Comparison of ENCODE assay signal across 9 cellular contexts in genomic region chr1:15966081-15966955, GRCh38. TPM values are rescaled to one million over a fixed set of nuclear protein-coding genes. Genes with fewer than 3 reads are reported as not detected.
A peak's percentile ranks its signal among the peaks of the same experiment; 100 is the strongest.
DNase-seq lines count a peak whose midpoint lies in the region; ATAC-seq, FAIRE-seq and TF ChIP-seq lines count a peak whose summit lies in the region.
"Had no signal": no experiment of that assay in that cellular context is flagged by ENCODE, and none has a peak within 500 bp of the region (broad histone marks: within the 10 kb centered on the region; RNA-seq: fewer than 3 reads in every experiment).

No MANE protein-coding gene starts in this region.

- in situ Hi-C loops in HepG2 (cut with HindIII; ENCODE audit: extremely low pct_ligation_motif_present, low pct_unique_long_range_greater_than_20kb), result no loop called here

- peaks cover 12% of the 10 kb centered on the region for H3K79me2 ChIP-seq in HepG2 (ENCODE audit: insufficient read depth, low read length)

- peaks cover 5 to 22% of the 10 kb centered on the region in 2 experiments; a peak in 3 of 5 replicates for H3K36me3 ChIP-seq in HepG2 (replicated peaks in 1 of 2; ENCODE audit: control insufficient read depth in 1 of 2, insufficient read depth in 2 of 2, low read length in 2 of 2)

- H3K27ac Mint-ChIP-seq in activated naive CD8-positive, alpha-beta T cell treated with anti-CD3 and anti-CD28 coated beads for 36 hours, result peak overlapping the region; percentile 100
- H3K27ac Mint-ChIP-seq in stimulated activated effector memory CD8-positive, alpha-beta T cell treated with anti-CD3 and anti-CD28 coated beads, Interleukin-12 subunit alpha, Interleukin-12 subunit beta, amount 100 ng/mL, for 72 hours, result peak overlapping the region; percentile 97

- DNase-seq in GM10266 (ENCODE audit: extremely low spot score) (peak; percentile 88), RWPE1 (ENCODE audit: low spot score) (no peak), HepG2 (ENCODE audit: low spot score) (peak; percentile 20), NCI-H345 treated with DMSO at 0.1 percent for 48 hours (lab: John Stamatoyannopoulos, UW; ENCODE audit: unreplicated experiment) (no peak), NCI-H526 treated with DMSO at 0.1 percent for 48 hours (lab: John Stamatoyannopoulos, UW) (no peak)
- DNase-seq in activated naive CD8-positive, alpha-beta T cell treated with anti-CD3 and anti-CD28 coated beads for 36 hours, result peak; percentile 86
- DNase-seq in stimulated activated effector memory CD8-positive, alpha-beta T cell treated with anti-CD3 and anti-CD28 coated beads, Interleukin-12 subunit alpha, Interleukin-12 subunit beta, amount 100 ng/mL, for 72 hours (ENCODE audit: low spot score in 2 of 2), result peak; percentile 68 to 92

- no peaks in the 10 kb centered on the region for H3K27me3 ChIP-seq in HepG2 (ENCODE audit: control insufficient read depth in 1 of 2, insufficient read depth in 2 of 2, low read length in 2 of 2)

- H3K4me1 Mint-ChIP-seq in activated naive CD8-positive, alpha-beta T cell treated with anti-CD3 and anti-CD28 coated beads for 36 hours, result peaks cover 82% of the 10 kb centered on the region
- peaks cover 71% of the 10 kb centered on the region for H3K4me1 Mint-ChIP-seq in stimulated activated effector memory CD8-positive, alpha-beta T cell treated with anti-CD3 and anti-CD28 coated beads, Interleukin-12 subunit alpha, Interleukin-12 subunit beta, amount 100 ng/mL, for 72 hours

- H2AFZ ChIP-seq in HepG2 (ENCODE audit: low read length), result no peak overlapping the region

- no peak for FAIRE-seq in HepG2 (lab: Jason Lieb, UNC)

- ATAC-seq in HG02588 (IDR thresholded peaks at IDR 0.05; ENCODE audit: unreplicated experiment) (peak; percentile 72), HepG2 (peak; percentile 51; the same call in 2 of the 3 replicates)
- peak; percentile 93 for ATAC-seq in stimulated activated effector memory CD8-positive, alpha-beta T cell treated with anti-CD3 and anti-CD28 coated beads, Interleukin-12 subunit alpha, Interleukin-12 subunit beta, amount 100 ng/mL, for 72 hours

- no peak overlapping the region for H3K4me2 ChIP-seq in HepG2 (ENCODE audit: low read depth, low read length)

- POLR2A ChIA-PET in RWPE1 (lab: Yijun Ruan, JAX; ENCODE audit: low non-redundant PET), result no interaction called here
- POLR2A ChIA-PET in HepG2 (lab: Yijun Ruan, JAX), result interaction anchor here (0.9 kb wide), 1 partner anchor 10 kb away, joined by 3 read pairs; the partner anchor contains the start of gene ZBTB17

- 78% methylated on average over 18 of the region's 18 CpGs for WGBS in HepG2 (ENCODE audit: low lambda C conversion rate)

- H3K4me3 ChIP-seq in HepG2 (replicated peaks in 1 of 3; ENCODE audit: insufficient read depth in 1 of 3, low read depth in 2 of 3, low read length in 3 of 3), result no peak overlapping the region

- H3K27ac ChIP-seq in RWPE1 (peak overlapping the region; percentile 51), HepG2 (ENCODE audit: extremely low read length, insufficient read depth, low read length) (peak overlapping the region; percentile 42)
- H3K27ac ChIP-seq: HL-60 had no signal

- intact Hi-C loops in HepG2 (cut with micrococcal nuclease; ENCODE audit: unreplicated experiment), result no loop called here

- no peak for TF ChIP-seq RAD21 in HepG2 (CRISPR knock-in tag; IDR thresholded peaks at IDR 0.05)

- H3K36me3 Mint-ChIP-seq in activated naive CD8-positive, alpha-beta T cell treated with anti-CD3 and anti-CD28 coated beads for 36 hours, result peaks cover 63% of the 10 kb centered on the region
- peaks cover 78% of the 10 kb centered on the region for H3K36me3 Mint-ChIP-seq in stimulated activated effector memory CD8-positive, alpha-beta T cell treated with anti-CD3 and anti-CD28 coated beads, Interleukin-12 subunit alpha, Interleukin-12 subunit beta, amount 100 ng/mL, for 72 hours

- peaks cover 13% of the 10 kb centered on the region for H3K9me3 Mint-ChIP-seq in activated naive CD8-positive, alpha-beta T cell treated with anti-CD3 and anti-CD28 coated beads for 36 hours
- no peaks in the 10 kb centered on the region for H3K9me3 Mint-ChIP-seq in stimulated activated effector memory CD8-positive, alpha-beta T cell treated with anti-CD3 and anti-CD28 coated beads, Interleukin-12 subunit alpha, Interleukin-12 subunit beta, amount 100 ng/mL, for 72 hours

- H3K27me3 Mint-ChIP-seq in activated naive CD8-positive, alpha-beta T cell treated with anti-CD3 and anti-CD28 coated beads for 36 hours, result no peaks in the 10 kb centered on the region

- CTCF ChIA-PET in RWPE1 (lab: Yijun Ruan, JAX), result interaction anchor here (0.6 kb wide), 1 partner anchor 111 kb away, joined by 3 read pairs; no protein-coding TSS in a partner anchor
- CTCF ChIA-PET in HepG2 (lab: Yijun Ruan, JAX; ENCODE audit: low intra/inter-chr PET ratio, low total read pairs), result no interaction called here

- peaks cover 12% of the 10 kb centered on the region; the same call in 1 of the 2 replicates for H3K4me1 ChIP-seq in HepG2 (ENCODE audit: insufficient read depth, low read length)

- TF ChIP-seq EP300 in HepG2 (IDR thresholded peaks at IDR 0.05; ENCODE audit: low read depth in 2 of 2, low read length in 2 of 2), result no peak
- no peak for TF ChIP-seq EP300 in HepG2 (CRISPR knock-in tag; IDR thresholded peaks at IDR 0.05; ENCODE audit: borderline replicate concordance)

- H3K9me3 ChIP-seq in HepG2 (ENCODE audit: low read length), result no peaks in the 10 kb centered on the region

- no TSS peak for BruUV-seq in HepG2 (replicated peaks; lab: Mats Ljungman, UMichigan)

- TF ChIP-seq CTCF in GM10266 (IDR thresholded peaks at IDR 0.05; ENCODE audit: control insufficient read depth, insufficient read depth, low read depth, missing control alignments) (no peak), RWPE1 (conservative IDR thresholded peaks at IDR 0.05; ENCODE audit: low read depth) (no peak), HepG2 (CRISPR knock-in tag; IDR thresholded peaks at IDR 0.05) (no peak)

- H3K9ac ChIP-seq in HepG2 (ENCODE audit: insufficient read depth, low read depth, low read length), result no peak overlapping the region

- no peak for TF ChIP-seq POLR2A in HepG2 (IDR thresholded peaks at IDR 0.05; ENCODE audit: insufficient read depth in 1 of 2, low read depth in 2 of 2, low read length in 2 of 2)

- H3K4me3 Mint-ChIP-seq in activated naive CD8-positive, alpha-beta T cell treated with anti-CD3 and anti-CD28 coated beads for 36 hours, result peak overlapping the region; percentile 77
- H3K4me3 Mint-ChIP-seq in stimulated activated effector memory CD8-positive, alpha-beta T cell treated with anti-CD3 and anti-CD28 coated beads, Interleukin-12 subunit alpha, Interleukin-12 subunit beta, amount 100 ng/mL, for 72 hours, result peak overlapping the region; percentile 68

- H4K20me1 ChIP-seq in HepG2 (ENCODE audit: insufficient read depth, low read length), result no peaks in the 10 kb centered on the region; the same call in 1 of the 2 replicates

RNA-seq across cellular contexts. Expression of gene ZBTB17, which starts 9.6 kb away (rescaled TPM):
- total RNA-seq in activated naive CD8-positive, alpha-beta T cell treated with anti-CD3 and anti-CD28 coated beads for 36 hours, result 10 to 100 TPM; 52.3 to 56.1 TPM
- 10.1 and 16.7 TPM in 2 replicates for total RNA-seq in HepG2 (2016; rRNA removed; fragmentation: Illumina TruSeq; extraction: Trizol)
- total RNA-seq in HepG2 (2016; cell fraction: cytosol; rRNA removed; fragmentation: Illumina TruSeq; extraction: Trizol; ENCODE audit: low read depth), result 7.6 and 9.2 TPM in 2 replicates
- 11.2 and 19.1 TPM in 2 replicates for total RNA-seq in HepG2 (2016; cell fraction: insoluble cytoplasmic fraction; rRNA removed; fragmentation: Illumina TruSeq; extraction: Trizol)
- total RNA-seq in HepG2 (2016; cell fraction: membrane; rRNA removed; fragmentation: Illumina TruSeq; extraction: Trizol), result 9.9 and 11.1 TPM in 2 replicates
- 17.0 and 18.5 TPM in 2 replicates for total RNA-seq in HepG2 (2016; cell fraction: nucleus; rRNA removed; fragmentation: Illumina TruSeq; extraction: Trizol)
- 17.0 and 21.0 TPM in 2 replicates for polyA plus RNA-seq in HepG2 (2011; rRNA removed)
- polyA plus RNA-seq in HepG2 (2011; cell fraction: cytosol; rRNA removed), result 10.1 and 18.8 TPM in 2 replicates
- polyA plus RNA-seq in HepG2 (2011; cell fraction: nucleus; rRNA removed), result 96.3 and 129 TPM in 2 replicates
- 7.7 and 12.7 TPM in 2 replicates for polyA plus RNA-seq in HepG2 (2012)
- polyA plus RNA-seq in HepG2 (2016; cell fraction: cytosol; fragmentation: Illumina TruSeq; extraction: Trizol; ENCODE audit: low read depth), result 3.5 and 3.6 TPM in 2 replicates
- polyA plus RNA-seq in HepG2 (2016; cell fraction: insoluble cytoplasmic fraction; fragmentation: Illumina TruSeq; extraction: Trizol; ENCODE audit: low read depth), result 11.1 and 12.0 TPM in 2 replicates
- polyA plus RNA-seq in HepG2 (2016; cell fraction: membrane; fragmentation: Illumina TruSeq; extraction: Trizol; ENCODE audit: low read depth), result 6.7 and 7.4 TPM in 2 replicates
- polyA plus RNA-seq in HepG2 (2016; cell fraction: nucleus; fragmentation: Illumina TruSeq; extraction: Trizol; ENCODE audit: insufficient read depth, low read depth), result 36.9 and 37.2 TPM in 2 replicates
- 46.0 and 46.5 TPM in 2 replicates for polyA minus RNA-seq in HepG2 (2011; rRNA and poly(A)+ RNA removed; ENCODE audit: low replicate concordance)
- polyA minus RNA-seq in HepG2 (2011; cell fraction: cytosol; rRNA and poly(A)+ RNA removed), result 6.1 and 9.8 TPM in 2 replicates
- 14.4 and 22.9 TPM in 2 replicates for polyA minus RNA-seq in HepG2 (2011; cell fraction: nucleus; rRNA and poly(A)+ RNA removed)

RNA-seq across cellular contexts. Expression of gene SRARP, which starts 37.7 kb away (rescaled TPM):
- not detected for total RNA-seq in activated naive CD8-positive, alpha-beta T cell treated with anti-CD3 and anti-CD28 coated beads for 36 hours
- 3.5 and 4.0 TPM in 2 replicates for total RNA-seq in HepG2 (2016; rRNA removed; fragmentation: Illumina TruSeq; extraction: Trizol)
- total RNA-seq in HepG2 (2016; cell fraction: cytosol; rRNA removed; fragmentation: Illumina TruSeq; extraction: Trizol; ENCODE audit: low read depth), result 1.8 and 2.0 TPM in 2 replicates
- total RNA-seq in HepG2 (2016; cell fraction: insoluble cytoplasmic fraction; rRNA removed; fragmentation: Illumina TruSeq; extraction: Trizol), result 3.9 and 4.6 TPM in 2 replicates
- total RNA-seq in HepG2 (2016; cell fraction: membrane; rRNA removed; fragmentation: Illumina TruSeq; extraction: Trizol), result 2.3 and 2.5 TPM in 2 replicates
- total RNA-seq in HepG2 (2016; cell fraction: nucleus; rRNA removed; fragmentation: Illumina TruSeq; extraction: Trizol), result 2.1 and 2.3 TPM in 2 replicates
- 10.5 and 12.8 TPM in 2 replicates for polyA plus RNA-seq in HepG2 (2011; rRNA removed)
- 6.1 and 9.4 TPM in 2 replicates for polyA plus RNA-seq in HepG2 (2011; cell fraction: cytosol; rRNA removed)
- polyA plus RNA-seq in HepG2 (2011; cell fraction: nucleus; rRNA removed), result 6.1 and 6.7 TPM in 2 replicates
- polyA plus RNA-seq in HepG2 (2012), result 5.5 and 6.6 TPM in 2 replicates
- 1.3 and 1.6 TPM in 2 replicates for polyA plus RNA-seq in HepG2 (2016; cell fraction: cytosol; fragmentation: Illumina TruSeq; extraction: Trizol; ENCODE audit: low read depth)
- polyA plus RNA-seq in HepG2 (2016; cell fraction: insoluble cytoplasmic fraction; fragmentation: Illumina TruSeq; extraction: Trizol; ENCODE audit: low read depth), result 4.9 and 5.4 TPM in 2 replicates
- polyA plus RNA-seq in HepG2 (2016; cell fraction: membrane; fragmentation: Illumina TruSeq; extraction: Trizol; ENCODE audit: low read depth), result 1.8 TPM in 2 replicates
- polyA plus RNA-seq in HepG2 (2016; cell fraction: nucleus; fragmentation: Illumina TruSeq; extraction: Trizol; ENCODE audit: insufficient read depth, low read depth), result 2.9 and 3.2 TPM in 2 replicates
- polyA minus RNA-seq in HepG2 (2011; rRNA and poly(A)+ RNA removed; ENCODE audit: low replicate concordance), result 14.4 TPM in 1 of 2 replicates, not detected in the other
- polyA minus RNA-seq in HepG2 (2011; cell fraction: cytosol; rRNA and poly(A)+ RNA removed), result 4.5 and 6.6 TPM in 2 replicates
- 11.3 and 12.3 TPM in 2 replicates for polyA minus RNA-seq in HepG2 (2011; cell fraction: nucleus; rRNA and poly(A)+ RNA removed)

RNA-seq across cellular contexts. Expression of gene HSPB7, which starts 51.5 kb away (rescaled TPM):
- not detected for total RNA-seq in activated naive CD8-positive, alpha-beta T cell treated with anti-CD3 and anti-CD28 coated beads for 36 hours
- not detected in 2 replicates for total RNA-seq in HepG2 (2016; rRNA removed; fragmentation: Illumina TruSeq; extraction: Trizol)
- not detected in 2 replicates for total RNA-seq in HepG2 (2016; cell fraction: cytosol; rRNA removed; fragmentation: Illumina TruSeq; extraction: Trizol; ENCODE audit: low read depth)
- total RNA-seq in HepG2 (2016; cell fraction: insoluble cytoplasmic fraction; rRNA removed; fragmentation: Illumina TruSeq; extraction: Trizol), result not detected in 2 replicates
- not detected in 2 replicates for total RNA-seq in HepG2 (2016; cell fraction: membrane; rRNA removed; fragmentation: Illumina TruSeq; extraction: Trizol)
- total RNA-seq in HepG2 (2016; cell fraction: nucleus; rRNA removed; fragmentation: Illumina TruSeq; extraction: Trizol), result not detected in 2 replicates
- 0.10 and 0.20 TPM in 2 replicates for polyA plus RNA-seq in HepG2 (2011; rRNA removed)
- polyA plus RNA-seq in HepG2 (2011; cell fraction: cytosol; rRNA removed), result 0.05 and 0.16 TPM in 2 replicates
- 0.31 and 0.32 TPM in 2 replicates for polyA plus RNA-seq in HepG2 (2011; cell fraction: nucleus; rRNA removed)
- polyA plus RNA-seq in HepG2 (2012), result 0.20 TPM in 2 replicates
- not detected in 2 replicates for polyA plus RNA-seq in HepG2 (2016; cell fraction: cytosol; fragmentation: Illumina TruSeq; extraction: Trizol; ENCODE audit: low read depth)
- not detected in 2 replicates for polyA plus RNA-seq in HepG2 (2016; cell fraction: insoluble cytoplasmic fraction; fragmentation: Illumina TruSeq; extraction: Trizol; ENCODE audit: low read depth)
- not detected in 2 replicates for polyA plus RNA-seq in HepG2 (2016; cell fraction: membrane; fragmentation: Illumina TruSeq; extraction: Trizol; ENCODE audit: low read depth)
- polyA plus RNA-seq in HepG2 (2016; cell fraction: nucleus; fragmentation: Illumina TruSeq; extraction: Trizol; ENCODE audit: insufficient read depth, low read depth), result not detected in 2 replicates
- 0.47 TPM in 1 of 2 replicates, not detected in the other for polyA minus RNA-seq in HepG2 (2011; rRNA and poly(A)+ RNA removed; ENCODE audit: low replicate concordance)
- not detected in 2 replicates for polyA minus RNA-seq in HepG2 (2011; cell fraction: cytosol; rRNA and poly(A)+ RNA removed)
- polyA minus RNA-seq in HepG2 (2011; cell fraction: nucleus; rRNA and poly(A)+ RNA removed), result 0.50 TPM in 1 of 2 replicates, not detected in the other

RNA-seq across cellular contexts. Expression of gene CLCNKA, which starts 55.5 kb away (rescaled TPM):
- not detected for total RNA-seq in activated naive CD8-positive, alpha-beta T cell treated with anti-CD3 and anti-CD28 coated beads for 36 hours
- not detected in 2 replicates for total RNA-seq in HepG2 (2016; rRNA removed; fragmentation: Illumina TruSeq; extraction: Trizol)
- total RNA-seq in HepG2 (2016; cell fraction: cytosol; rRNA removed; fragmentation: Illumina TruSeq; extraction: Trizol; ENCODE audit: low read depth), result not detected in 2 replicates
- not detected in 2 replicates for total RNA-seq in HepG2 (2016; cell fraction: insoluble cytoplasmic fraction; rRNA removed; fragmentation: Illumina TruSeq; extraction: Trizol)
- not detected in 2 replicates for total RNA-seq in HepG2 (2016; cell fraction: membrane; rRNA removed; fragmentation: Illumina TruSeq; extraction: Trizol)
- not detected in 2 replicates for total RNA-seq in HepG2 (2016; cell fraction: nucleus; rRNA removed; fragmentation: Illumina TruSeq; extraction: Trizol)
- 0.03 and 0.07 TPM in 2 replicates for polyA plus RNA-seq in HepG2 (2011; rRNA removed)
- not detected in 2 replicates for polyA plus RNA-seq in HepG2 (2011; cell fraction: cytosol; rRNA removed)
- polyA plus RNA-seq in HepG2 (2011; cell fraction: nucleus; rRNA removed), result 0.47 and 1.8 TPM in 2 replicates
- 0.25 TPM in 1 of 2 replicates, not detected in the other for polyA plus RNA-seq in HepG2 (2012)
- polyA plus RNA-seq in HepG2 (2016; cell fraction: cytosol; fragmentation: Illumina TruSeq; extraction: Trizol; ENCODE audit: low read depth), result not detected in 2 replicates
- not detected in 2 replicates for polyA plus RNA-seq in HepG2 (2016; cell fraction: insoluble cytoplasmic fraction; fragmentation: Illumina TruSeq; extraction: Trizol; ENCODE audit: low read depth)
- not detected in 2 replicates for polyA plus RNA-seq in HepG2 (2016; cell fraction: membrane; fragmentation: Illumina TruSeq; extraction: Trizol; ENCODE audit: low read depth)
- not detected in 2 replicates for polyA plus RNA-seq in HepG2 (2016; cell fraction: nucleus; fragmentation: Illumina TruSeq; extraction: Trizol; ENCODE audit: insufficient read depth, low read depth)
- 0.88 TPM in 1 of 2 replicates, not detected in the other for polyA minus RNA-seq in HepG2 (2011; rRNA and poly(A)+ RNA removed; ENCODE audit: low replicate concordance)
- not detected in 2 replicates for polyA minus RNA-seq in HepG2 (2011; cell fraction: cytosol; rRNA and poly(A)+ RNA removed)
- 0.75 and 2.3 TPM in 2 replicates for polyA minus RNA-seq in HepG2 (2011; cell fraction: nucleus; rRNA and poly(A)+ RNA removed)

Comparison
In these comparisons a context has a peak if more than half of its experiments do, and no peak if none do; other contexts are left out.
1. DNase-seq: peak in GM10266 (single experiment), activated naive CD8-positive, alpha-beta T cell treated with anti-CD3 and anti-CD28 coated beads for 36 hours (single experiment), HepG2 (single experiment) and stimulated activated effector memory CD8-positive, alpha-beta T cell treated with anti-CD3 and anti-CD28 coated beads, Interleukin-12 subunit alpha, Interleukin-12 subunit beta, amount 100 ng/mL, for 72 hours (2 of 2); none in RWPE1 (single experiment), NCI-H345 treated with DMSO at 0.1 percent for 48 hours (single experiment) and NCI-H526 treated with DMSO at 0.1 percent for 48 hours (single experiment).
2. Peak in every context shown above with its lines, with median percentiles within 50 percentile points of each other: ATAC-seq.